Comparison of ENCODE assay signal across 12 cellular contexts in the genomic region with DNA sequence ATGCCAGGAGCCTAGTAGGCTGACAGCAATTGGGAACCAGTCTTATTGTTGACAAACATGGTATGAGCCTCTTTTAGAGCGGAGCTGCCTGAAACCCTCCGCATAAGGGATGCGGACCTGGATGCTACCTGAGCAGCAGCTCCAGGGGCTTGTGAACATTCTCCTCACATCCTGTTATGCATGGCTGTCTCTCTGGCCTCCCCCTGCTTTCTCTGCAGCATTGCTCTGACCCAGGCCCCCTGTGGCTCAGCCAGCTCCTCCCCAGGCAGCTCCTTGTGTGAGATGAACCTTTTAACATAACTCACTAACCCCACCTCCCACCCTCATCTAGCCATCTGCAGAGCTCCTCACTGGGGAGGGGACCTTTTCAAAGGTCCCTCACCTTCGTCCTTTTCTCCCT.
"Had no signal": no experiment of that assay in that cellular context is flagged by ENCODE, and none has a peak within 500 bp of the region (broad histone marks: within the 10 kb centered on the region; RNA-seq: fewer than 3 reads in every experiment).

No MANE protein-coding gene starts in this region.

- H3K9me3 ChIP-seq: tibial artery had no signal

- H3K4me2 ChIP-seq: smooth muscle cell had no signal

- H3K36me3 ChIP-seq: tibial artery had no signal

- H3K9me3 Mint-ChIP-seq: activated naive CD4-positive, alpha-beta T cell treated with anti-CD3 and anti-CD28 coated beads, Interleukin-2, amount 50 U/mL, for 24 hours; activated T-cell treated with anti-CD3 and anti-CD28 coated beads, Interleukin-2, amount 50 U/mL, for 24 hours had no signal

- ATAC-seq: activated CD4-positive, CD25-positive, alpha-beta regulatory T cell treated with anti-CD3 and anti-CD28 coated beads, Interleukin-2, amount 50 U/mL, for 24 hours; esophagus mucosa; right cardiac atrium had no signal

- H3K27me3 Mint-ChIP-seq: activated naive CD4-positive, alpha-beta T cell treated with anti-CD3 and anti-CD28 coated beads, Interleukin-2, amount 50 U/mL, for 24 hours; activated T-cell treated with anti-CD3 and anti-CD28 coated beads, Interleukin-2, amount 50 U/mL, for 24 hours had no signal

- H3K4me3 Mint-ChIP-seq: activated naive CD4-positive, alpha-beta T cell treated with anti-CD3 and anti-CD28 coated beads, Interleukin-2, amount 50 U/mL, for 24 hours; activated T-cell treated with anti-CD3 and anti-CD28 coated beads, Interleukin-2, amount 50 U/mL, for 24 hours had no signal

- H3K4me3 ChIP-seq: smooth muscle cell, tibial artery had no signal

- H3K27ac Mint-ChIP-seq: activated naive CD4-positive, alpha-beta T cell treated with anti-CD3 and anti-CD28 coated beads, Interleukin-2, amount 50 U/mL, for 24 hours; activated T-cell treated with anti-CD3 and anti-CD28 coated beads, Interleukin-2, amount 50 U/mL, for 24 hours had no signal

- DNase-seq: activated effector memory CD4-positive, alpha-beta T cell treated with Interleukin-2 at 50 U/mL for 16 hours; activated T-cell treated with anti-CD3 and anti-CD28 coated beads, Interleukin-2, amount 50 U/mL, for 24 hours; caudate nucleus; dermis blood vessel endothelial cell; head of caudate nucleus; posterior cingulate gyrus; right cardiac atrium; tibial artery had no signal

- H3K27ac ChIP-seq: tibial artery had no signal

- H3K27me3 ChIP-seq: tibial artery had no signal
